In the genomic region with DNA sequence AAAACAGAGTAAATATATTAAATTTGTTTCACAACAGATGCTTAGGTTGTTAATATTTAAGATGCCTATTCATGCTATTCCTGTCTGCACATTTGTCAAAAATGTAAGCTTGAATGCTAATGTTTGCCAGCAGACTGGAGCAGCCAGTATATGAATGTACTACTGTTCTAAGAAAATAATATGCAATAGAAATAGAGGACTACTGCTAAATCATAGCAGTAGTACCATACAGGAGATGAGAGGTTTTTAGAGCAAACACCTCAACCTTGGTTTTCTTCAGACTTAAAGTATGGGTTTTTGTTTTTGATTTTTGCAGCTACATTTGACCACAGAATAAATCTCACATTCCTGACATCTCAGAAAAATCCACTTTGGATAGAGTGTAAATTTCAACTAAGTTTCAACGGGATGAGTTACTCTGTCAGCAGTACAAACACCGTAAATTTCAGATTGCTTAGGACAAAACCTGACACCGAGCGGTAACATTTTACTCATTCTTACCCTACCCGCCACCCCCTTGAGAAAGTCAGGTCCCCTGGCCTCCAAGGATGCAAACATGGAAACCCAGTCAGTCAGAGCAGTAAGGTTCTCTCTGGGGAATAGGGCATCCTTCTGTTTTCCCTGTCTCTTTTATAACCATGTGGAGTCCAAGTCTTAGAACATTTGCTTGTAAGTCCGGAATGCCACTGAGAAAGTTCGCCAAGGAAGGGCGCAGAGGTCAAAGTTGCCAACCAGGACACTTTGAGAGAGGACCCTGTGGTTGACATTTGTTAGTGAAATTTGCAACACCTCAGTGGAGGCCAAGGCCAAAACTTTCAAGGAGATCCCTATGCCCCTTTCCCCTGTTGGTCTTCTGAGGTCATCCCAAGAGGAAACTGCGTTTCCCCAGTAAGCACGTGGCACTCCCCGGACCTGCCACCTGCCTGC, we compare ENCODE assay signal across 8 cellular contexts. TPM values are rescaled to one million over a fixed set of nuclear protein-coding genes. Genes with fewer than 3 reads are reported as not detected.
A peak's percentile ranks its signal among the peaks of the same experiment; 100 is the strongest.
DNase-seq lines count a peak whose midpoint lies in the region; ATAC-seq and TF ChIP-seq lines count a peak whose summit lies in the region.

No MANE protein-coding gene starts in this region.

- H3K9me3 ChIP-seq in breast epithelium: no peaks in the 10 kb centered on the region
- H3K9me3 ChIP-seq in muscle layer of colon (ENCODE audit: low read length): no peaks in the 10 kb centered on the region
- H3K9me3 ChIP-seq in upper lobe of left lung: no peaks in the 10 kb centered on the region

- H3K9ac ChIP-seq in muscle layer of colon (ENCODE audit: low read length): peak overlapping the region; percentile 75

- WGBS in upper lobe of left lung, 2 donors: 52 to 60% methylated on average over 8 to 11 of the region's 11 CpGs

- peaks cover 0 to 28% of the 10 kb centered on the region in 2 donors for H3K27me3 ChIP-seq in breast epithelium
- H3K27me3 ChIP-seq in muscle layer of colon (ENCODE audit: control insufficient read depth in 1 of 2, insufficient read depth in 2 of 2, low read length in 2 of 2): peaks cover 0 to 4% of the 10 kb centered on the region in 2 donors
- peaks cover 0 to 8% (median 0%) of the 10 kb centered on the region in 4 donors for H3K27me3 ChIP-seq in upper lobe of left lung

- no peaks in the 10 kb centered on the region for H3K4me1 Mint-ChIP-seq in MCF 10A (ENCODE audit: insufficient read depth, unreplicated experiment)
- H3K4me1 Mint-ChIP-seq in activated naive CD8-positive, alpha-beta T cell treated with anti-CD3 and anti-CD28 coated beads, Interleukin-2, amount 10 ng/mL, durations not matched to agents 7 days and 5 days: peaks cover 38% of the 10 kb centered on the region

- H3K9me3 Mint-ChIP-seq in MCF 10A (ENCODE audit: unreplicated experiment): no peaks in the 10 kb centered on the region
- peaks cover under 1% of the 10 kb centered on the region for H3K9me3 Mint-ChIP-seq in activated naive CD8-positive, alpha-beta T cell treated with anti-CD3 and anti-CD28 coated beads, Interleukin-2, amount 10 ng/mL, durations not matched to agents 7 days and 5 days

- H3K4me3 ChIP-seq in breast epithelium (peak overlapping the region in 2 of 3 donors; percentile 60 to 75), muscle layer of colon (ENCODE audit: low read depth in 1 of 2, low read length in 2 of 2) (peak overlapping the region; percentile 85 to 95), upper lobe of left lung (peak overlapping the region in 3 of 4 donors; percentile 56 to 65 (median 62))

- BruUV-seq in MCF 10A (replicated peaks; lab: Mats Ljungman, UMichigan): no TSS peak

- ATAC-seq in activated naive CD8-positive, alpha-beta T cell treated with anti-CD3 and anti-CD28 coated beads, Interleukin-2, amount 10 ng/mL, durations not matched to agents 7 days and 5 days (ENCODE audit: low read depth): no peak
- no peak for ATAC-seq in upper lobe of left lung (ENCODE audit: low FRiP score in 2 of 2)
- ATAC-seq in HG03159 (IDR thresholded peaks at IDR 0.05; ENCODE audit: unreplicated experiment): no peak

- peaks cover 4% of the 10 kb centered on the region in 2 donors for H3K4me1 ChIP-seq in breast epithelium
- peaks cover 16% of the 10 kb centered on the region for H3K4me1 ChIP-seq in muscle layer of colon (ENCODE audit: insufficient read depth, low read length)
- H3K4me1 ChIP-seq in upper lobe of left lung: peaks cover 18 to 23% (median 21%) of the 10 kb centered on the region in 4 donors

- H3K27ac ChIP-seq in breast epithelium (no peak overlapping the region), muscle layer of colon (ENCODE audit: low read depth, low read length) (peak overlapping the region; percentile 90), upper lobe of left lung (peak overlapping the region in 1 of 4 donors; percentile 62)

- intact Hi-C loops in breast epithelium (cut with DNase I; ENCODE audit: low total_unique reads): no loop called here
- intact Hi-C loops in MCF 10A (cut with micrococcal nuclease): no loop called here

- H3K27ac Mint-ChIP-seq in MCF 10A (ENCODE audit: low read depth, unreplicated experiment): no peak overlapping the region
- H3K27ac Mint-ChIP-seq in activated naive CD8-positive, alpha-beta T cell treated with anti-CD3 and anti-CD28 coated beads, Interleukin-2, amount 10 ng/mL, durations not matched to agents 7 days and 5 days: peak overlapping the region; percentile 96

- TF ChIP-seq CTCF in breast epithelium (IDR thresholded peaks at IDR 0.05) (no peak), MCF 10A (IDR thresholded peaks at IDR 0.05; ENCODE audit: unreplicated experiment) (no peak), upper lobe of left lung (IDR thresholded peaks at IDR 0.05) (no peak)

- POLR2A ChIA-PET in MCF 10A (lab: Yijun Ruan, JAX): interaction anchor here (0.6 kb wide), 1 partner anchor 1026 kb away, joined by 3 read pairs; no protein-coding TSS in a partner anchor
- POLR2A ChIA-PET in activated naive CD8-positive, alpha-beta T cell treated with anti-CD3 and anti-CD28 coated beads, Interleukin-2, amount 10 ng/mL, durations not matched to agents 7 days and 5 days (lab: Charles Lee): interaction anchor here (1.0 to 8.3 kb wide), 12 partner anchors 12 to 317 kb away, joined by 3 to 133 read pairs (median 16); a partner anchor contains a TSS

- H3K4me3 Mint-ChIP-seq in MCF 10A (ENCODE audit: unreplicated experiment): no peak overlapping the region
- H3K4me3 Mint-ChIP-seq in activated naive CD8-positive, alpha-beta T cell treated with anti-CD3 and anti-CD28 coated beads, Interleukin-2, amount 10 ng/mL, durations not matched to agents 7 days and 5 days: peak overlapping the region; percentile 96

- H3K27me3 Mint-ChIP-seq in MCF 10A (ENCODE audit: insufficient read depth, unreplicated experiment): peaks cover 94% of the 10 kb centered on the region
- H3K27me3 Mint-ChIP-seq in activated naive CD8-positive, alpha-beta T cell treated with anti-CD3 and anti-CD28 coated beads, Interleukin-2, amount 10 ng/mL, durations not matched to agents 7 days and 5 days: no peaks in the 10 kb centered on the region

- H3K36me3 Mint-ChIP-seq in MCF 10A (ENCODE audit: insufficient read depth, unreplicated experiment): no peaks in the 10 kb centered on the region
- peaks cover 41% of the 10 kb centered on the region for H3K36me3 Mint-ChIP-seq in activated naive CD8-positive, alpha-beta T cell treated with anti-CD3 and anti-CD28 coated beads, Interleukin-2, amount 10 ng/mL, durations not matched to agents 7 days and 5 days

- TF ChIP-seq EP300 in upper lobe of left lung (IDR thresholded peaks at IDR 0.05): no peak

- TF ChIP-seq POLR2A in breast epithelium (IDR thresholded peaks at IDR 0.05) (no peak), upper lobe of left lung (IDR thresholded peaks at IDR 0.05) (no peak)

- H3K36me3 ChIP-seq in breast epithelium: no peaks in the 10 kb centered on the region
- no peaks in the 10 kb centered on the region for H3K36me3 ChIP-seq in muscle layer of colon (ENCODE audit: insufficient read depth, low read length)
- H3K36me3 ChIP-seq in upper lobe of left lung: no peaks in the 10 kb centered on the region

- DNase-seq in breast epithelium (ENCODE audit: low spot score in 2 of 2): no peak
- DNase-seq in MCF 10A (ENCODE audit: unreplicated experiment): no peak
- no peak for DNase-seq in activated naive CD8-positive, alpha-beta T cell treated with anti-CD3 and anti-CD28 coated beads, Interleukin-2, amount 10 ng/mL, durations not matched to agents 7 days and 5 days
- no peak for DNase-seq in upper lobe of left lung
- DNase-seq in NOMO-1 treated with DMSO at 0.1 percent for 48 hours (lab: John Stamatoyannopoulos, UW; ENCODE audit: unreplicated experiment): no peak
- DNase-seq in NCI-H2196 (lab: John Stamatoyannopoulos, UW; ENCODE audit: unreplicated experiment): no peak

- CTCF ChIA-PET in MCF 10A (lab: Yijun Ruan, JAX): no interaction called here

RNA-seq across cellular contexts. Expression of a gene that starts 17.9 kb away (rescaled TPM):
- total RNA-seq in breast epithelium: 10 to 100 TPM; 25.4 to 55.5 (median 51.1) TPM
- 0.23 and 0.44 TPM in 2 replicates for total RNA-seq in MCF 10A (2022)
- 100 to 1,000 TPM; 281 to 288 TPM for total RNA-seq in activated naive CD8-positive, alpha-beta T cell treated with anti-CD3 and anti-CD28 coated beads, Interleukin-2, amount 10 ng/mL, durations not matched to agents 7 days and 5 days
- total RNA-seq in upper lobe of left lung: 10 to 100 TPM; 25.4 to 80.7 (median 45.0) TPM

Comparison
In these comparisons a context has a peak if more than half of its experiments do, and no peak if none do; other contexts are left out.
1. RNA of a gene that starts 17.9 kb away (total RNA-seq): 281 to 288 TPM in activated naive CD8-positive, alpha-beta T cell treated with anti-CD3 and anti-CD28 coated beads, Interleukin-2, amount 10 ng/mL, durations not matched to agents 7 days and 5 days, 25.4 to 80.7 TPM in upper lobe of left lung and 25.4 to 55.5 TPM in breast epithelium; 0.23 to 0.44 TPM in MCF 10A; every median in the first group is over 10 times any median in the second.
2. Peak in every context shown above with its lines, with median percentiles within 50 percentile points of each other: H3K4me3 ChIP-seq.